In the genomic region with DNA sequence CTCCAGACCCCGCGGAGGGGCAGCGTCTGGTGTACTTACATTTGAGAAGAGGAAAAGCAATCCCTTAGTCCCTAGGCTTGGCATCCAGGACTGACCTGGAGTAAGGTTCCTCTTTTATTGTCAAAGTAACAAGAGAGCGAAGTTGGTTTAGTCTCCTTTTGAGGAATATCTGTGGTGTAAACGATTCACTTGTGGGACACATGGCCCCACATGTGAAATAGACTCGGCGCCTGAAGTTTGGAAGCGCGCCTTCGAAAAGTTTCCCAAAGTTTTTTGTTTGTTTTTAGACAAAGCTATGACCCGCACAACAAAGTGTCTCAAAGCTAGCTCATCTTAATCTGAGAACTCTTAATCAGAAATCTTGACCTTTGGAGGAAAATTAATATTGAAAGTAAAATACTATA, we compare ENCODE assay signal across 8 cellular contexts. TPM values are rescaled to one million over a fixed set of nuclear protein-coding genes. Genes with fewer than 3 reads are reported as not detected.
DNase-seq lines count a peak whose midpoint lies in the region; TF ChIP-seq lines count a peak whose summit lies in the region.

No MANE protein-coding gene starts in this region.

- no peak for TF ChIP-seq CTCF in esophagus squamous epithelium (IDR thresholded peaks at IDR 0.05)
- TF ChIP-seq CTCF in parathyroid adenoma (IDR thresholded peaks at IDR 0.05) = no peak

- DNase-seq in NCI-H345 (lab: John Stamatoyannopoulos, UW) (peak; percentile 21), NCI-H345 treated with DMSO at 0.1 percent for 48 hours (lab: John Stamatoyannopoulos, UW; ENCODE audit: unreplicated experiment) (no peak), SJSA1 (ENCODE audit: low read depth in 1 of 2, low spot score in 2 of 2) (no peak), esophagus squamous epithelium (lab: John Stamatoyannopoulos, UW) (no peak), GM19240 (ENCODE audit: insufficient read length, low spot score) (no peak), NCI-H1436 treated with DMSO at 0.1 percent for 48 hours (lab: John Stamatoyannopoulos, UW) (no peak), NCI-H1092 (lab: John Stamatoyannopoulos, UW) (no peak)

- H3K9me3 ChIP-seq in SJSA1 (replicated peaks) (no peaks in the 10 kb centered on the region), esophagus squamous epithelium (no peaks in the 10 kb centered on the region), parathyroid adenoma (ENCODE audit: control insufficient read depth, low read length) (no peaks in the 10 kb centered on the region)

- H2AFZ ChIP-seq in parathyroid adenoma = peak overlapping the region; percentile 81

- 2% methylated on average over 7 to 11 of the region's 11 CpGs for WGBS in esophagus squamous epithelium, 2 donors

- no peaks in the 10 kb centered on the region for H3K27me3 ChIP-seq in SJSA1 (replicated peaks)
- H3K27me3 ChIP-seq in esophagus squamous epithelium = no peaks in the 10 kb centered on the region
- no peaks in the 10 kb centered on the region for H3K27me3 ChIP-seq in parathyroid adenoma (ENCODE audit: control insufficient read depth, insufficient read depth, low read length)

- H3K36me3 ChIP-seq in SJSA1 (peaks cover 51% of the 10 kb centered on the region), esophagus squamous epithelium (peaks cover 0 to 56% (median 0%) of the 10 kb centered on the region in 3 donors), parathyroid adenoma (ENCODE audit: control insufficient read depth, insufficient read depth, low read length) (no peaks in the 10 kb centered on the region)

- intact Hi-C loops in esophagus squamous epithelium (cut with DNase I) = no loop called here

- TF ChIP-seq POLR2A in esophagus squamous epithelium (IDR thresholded peaks at IDR 0.05) = no peak

- H3K27ac ChIP-seq in SJSA1 (no peak overlapping the region), esophagus squamous epithelium (peak overlapping the region; percentile 93 to 96 (median 96)), parathyroid adenoma (no peak overlapping the region)

- H3K9ac ChIP-seq in parathyroid adenoma = no peak overlapping the region

- H3K4me3 ChIP-seq in SJSA1 = peak overlapping the region; percentile 82
- peak overlapping the region; percentile 75 to 99 (median 94) for H3K4me3 ChIP-seq in esophagus squamous epithelium
- peak overlapping the region; percentile 82 for H3K4me3 ChIP-seq in parathyroid adenoma (ENCODE audit: low read depth, low read length)

- H3K79me2 ChIP-seq in parathyroid adenoma = peaks cover 7% of the 10 kb centered on the region

- peak overlapping the region; percentile 68 for H3K4me2 ChIP-seq in parathyroid adenoma (ENCODE audit: low read length)

- H3K4me1 ChIP-seq in SJSA1 (replicated peaks) = 0 out of 2 replicates have a peak, but pooled peaks cover 3% of the 10 kb centered on the region
- peaks cover 0 to 31% (median 6%) of the 10 kb centered on the region in 3 donors for H3K4me1 ChIP-seq in esophagus squamous epithelium
- H3K4me1 ChIP-seq in parathyroid adenoma = no peaks in the 10 kb centered on the region

RNA-seq across cellular contexts. Expression of gene STYX, which starts 0.7 kb away (rescaled TPM):
- 7.2 and 14.8 TPM in 2 replicates for total RNA-seq in SJSA1 (2014; rRNA removed; shearing (Covaris generic))
- total RNA-seq in esophagus squamous epithelium = 10 to 100 TPM in 3 of 4 donors, 1 to 10 TPM in 1; 9.7 to 19.7 (median 15.6) TPM

RNA-seq across cellular contexts. Expression of gene PSMC6, which starts 23.7 kb away (rescaled TPM):
- total RNA-seq in SJSA1 (2014; rRNA removed; shearing (Covaris generic)) = 168 and 216 TPM in 2 replicates
- total RNA-seq in esophagus squamous epithelium = 100 to 1,000 TPM in 1 of 4 donors, 10 to 100 TPM in 3; 75.5 to 147 (median 82.9) TPM

RNA-seq across cellular contexts. Expression of gene ERO1A, which starts 35.4 kb away (rescaled TPM):
- 64.4 and 81.4 TPM in 2 replicates for total RNA-seq in SJSA1 (2014; rRNA removed; shearing (Covaris generic))
- total RNA-seq in esophagus squamous epithelium = 1,000 to 10,000 TPM in 1 of 4 donors, 100 to 1,000 TPM in 3; 172 to 1,512 (median 404) TPM

Comparison
In these comparisons a context has a peak if more than half of its experiments do, and no peak if none do; other contexts are left out.
1. H3K27ac ChIP-seq: peak in esophagus squamous epithelium (4 of 4); none in SJSA1 (single experiment) and parathyroid adenoma (single experiment).
2. Peak in every context shown above with its lines, with median percentiles within 50 percentile points of each other: H3K4me3 ChIP-seq.